Comparison of ENCODE assay signal across 20 cellular contexts in genomic region chr14:103195828-103196615, GRCh38.
DNase-seq lines count a peak whose midpoint lies in the region; ATAC-seq, FAIRE-seq and TF ChIP-seq lines count a peak whose summit lies in the region.
"Had no signal": no experiment of that assay in that cellular context is flagged by ENCODE, and none has a peak within 500 bp of the region (broad histone marks: within the 10 kb centered on the region; RNA-seq: fewer than 3 reads in every experiment).

No MANE protein-coding gene starts in this region.

- ATAC-seq in K562, result no peak
- ATAC-seq: PC-3 had no signal

- TF ChIP-seq RAD21 in K562 (CRISPR knock-in tag; conservative IDR thresholded peaks at IDR 0.05 in 1 of 2, IDR thresholded peaks at IDR 0.05 in 1 of 2), result no peak

- no TSS peak for BruUV-seq in K562 (replicated peaks; lab: Mats Ljungman, UMichigan)

- H3K9me1 ChIP-seq in K562 (ENCODE audit: control insufficient read depth, insufficient read depth, low read length), result no peaks in the 10 kb centered on the region

- no peak overlapping the region for H3K27ac Mint-ChIP-seq in neural progenitor cell
- H3K27ac Mint-ChIP-seq: CD14-positive monocyte had no signal

- peaks cover 7% of the 10 kb centered on the region for H3K27me3 Mint-ChIP-seq in neural progenitor cell (ENCODE audit: insufficient read depth, low read depth)

- CTCF ChIA-PET in K562 (lab: Yijun Ruan, JAX; ENCODE audit: low intra/inter-chr PET ratio), result no interaction called here

- intact Hi-C loops in K562 (cut with micrococcal nuclease) (no loop called here), uterus (cut with DNase I; ENCODE audit: low total_unique reads) (no loop called here)

- 0 out of 2 replicates have a peak, but pooled peaks cover 2% of the 10 kb centered on the region for H3K9me3 ChIP-seq in K562 (replicated peaks; ENCODE audit: control insufficient read depth, insufficient read depth, low read depth, low read length)
- no peaks in the 10 kb centered on the region for H3K9me3 ChIP-seq in neural progenitor cell (ENCODE audit: low read depth)
- no peaks in the 10 kb centered on the region for H3K9me3 ChIP-seq in uterus
- H3K9me3 ChIP-seq: SK-N-SH had no signal

- H3K27ac ChIP-seq in K562 (ENCODE audit: extremely low read depth, low read depth, low read length) (no peak overlapping the region), neural progenitor cell (no peak overlapping the region), uterus (peak overlapping the region; percentile 86 to 96)

- no peaks in the 10 kb centered on the region for H3K4me1 Mint-ChIP-seq in neural progenitor cell

- TF ChIP-seq EP300 in K562 (IDR thresholded peaks at IDR 0.05; ENCODE audit: low read length), result no peak

- H2AFZ ChIP-seq in K562 (ENCODE audit: low read depth, low read length) (peak overlapping the region; percentile 70), neural progenitor cell (replicated peaks) (no peak overlapping the region)

- TF ChIP-seq CTCF in K562 (IDR thresholded peaks at IDR 0.05 in 2 of 3, conservative IDR thresholded peaks at IDR 0.05 in 1 of 3; ENCODE audit: insufficient read depth in 2 of 3, low read depth in 1 of 3, low read length in 3 of 3) (no peak), neural progenitor cell (IDR thresholded peaks at IDR 0.05) (no peak), uterus (IDR thresholded peaks at IDR 0.05) (no peak)

- DNase-seq in K562 (ENCODE audit: extremely low read depth in 1 of 4, low spot score in 3 of 4) (no peak), islet precursor cell (peak; percentile 42), neural progenitor cell (ENCODE audit: low spot score) (no peak), uterus (no peak), dedifferentiated amniotic fluid mesenchymal stem cell (ENCODE audit: extremely low spot score) (no peak), SW 1271 (lab: John Stamatoyannopoulos, UW) (no peak), 8988T (no peak)
- DNase-seq: COR-L47, GDM1, KG1, NCI-H1417, NCI-H187, NCI-H2107, NCI-H510A treated with DMSO at 0.1 percent for 48 hours, PC-3, RPMI8226, SHP77 treated with DMSO at 0.1 percent for 48 hours, SK-N-SH had no signal

- H3K4me1 ChIP-seq in K562 (replicated peaks in 1 of 2; ENCODE audit: control insufficient read depth in 2 of 2, insufficient read depth in 2 of 2, low read length in 2 of 2) (peaks cover 2 to 8% of the 10 kb centered on the region in 2 experiments; a peak in 3 of 5 replicates), neural progenitor cell (peaks cover 2% of the 10 kb centered on the region), uterus (peaks cover 6 to 14% of the 10 kb centered on the region in 2 donors)

- no peak overlapping the region for H3K4me2 ChIP-seq in K562 (ENCODE audit: insufficient read depth, low read length)
- H3K4me2 ChIP-seq in neural progenitor cell, result no peak overlapping the region
- H3K4me2 ChIP-seq: SK-N-SH had no signal

- H3K27me3 ChIP-seq in K562 (ENCODE audit: control insufficient read depth in 2 of 2, insufficient read depth in 2 of 2, low read length in 2 of 2), result no peaks in the 10 kb centered on the region
- H3K27me3 ChIP-seq in neural progenitor cell, result no peaks in the 10 kb centered on the region
- no peaks in the 10 kb centered on the region for H3K27me3 ChIP-seq in uterus

- H3K79me2 ChIP-seq in K562 (ENCODE audit: control insufficient read depth, insufficient read depth, low read length) (no peaks in the 10 kb centered on the region), neural progenitor cell (ENCODE audit: low read depth) (no peaks in the 10 kb centered on the region)

- H3K36me3 Mint-ChIP-seq in neural progenitor cell, result no peaks in the 10 kb centered on the region
- H3K36me3 Mint-ChIP-seq: CD14-positive monocyte had no signal

- H3K9me3 Mint-ChIP-seq in neural progenitor cell, result peaks cover 5% of the 10 kb centered on the region

- POLR2A ChIA-PET in K562 (lab: Yijun Ruan, JAX), result no interaction called here

- no peak for FAIRE-seq in K562 (lab: Jason Lieb, UNC)
- FAIRE-seq: H1 had no signal

- H4K20me1 ChIP-seq in K562 (replicated peaks; ENCODE audit: control insufficient read depth, insufficient read depth, low read length) (no peaks in the 10 kb centered on the region), neural progenitor cell (ENCODE audit: low read depth) (no peaks in the 10 kb centered on the region)

- TF ChIP-seq POLR2A in K562 (conservative IDR thresholded peaks at IDR 0.05), result no peak
- TF ChIP-seq POLR2A in uterus (IDR thresholded peaks at IDR 0.05), result no peak

- H3K4me3 Mint-ChIP-seq in neural progenitor cell, result peak overlapping the region; percentile 50
- H3K4me3 Mint-ChIP-seq: CD14-positive monocyte had no signal

- no peak overlapping the region for H3K9ac ChIP-seq in K562 (ENCODE audit: insufficient read depth in 1 of 2, low read depth in 2 of 2, low read length in 2 of 2)
- no peak overlapping the region for H3K9ac ChIP-seq in neural progenitor cell
- H3K9ac ChIP-seq: SK-N-SH had no signal

- H3F3A ChIP-seq in neural progenitor cell (ENCODE audit: low read depth), result no peaks in the 10 kb centered on the region

- H3K36me3 ChIP-seq in K562 (ENCODE audit: control insufficient read depth, insufficient read depth, low read length) (no peaks in the 10 kb centered on the region), neural progenitor cell (no peaks in the 10 kb centered on the region), uterus (no peaks in the 10 kb centered on the region)

- 37% methylated on average over 18 of the region's 22 CpGs for WGBS in K562 (ENCODE audit: insufficient coverage, low coverage, missing lambda C conversion rate)

- in situ Hi-C loops in K562 (cut with MboI), result no loop called here

- no peak overlapping the region for H3K4me3 ChIP-seq in K562
- H3K4me3 ChIP-seq in neural progenitor cell, result no peak overlapping the region
- H3K4me3 ChIP-seq in uterus, result no peak overlapping the region

TF ChIP-seq in K562, 482 proteins besides CTCF, POLR2A, EP300 and RAD21:
- TF ChIP-seq PHTF2 (CRISPR knock-in tag; IDR thresholded peaks at IDR 0.05) (no peak), CLOCK (CRISPR knock-in tag; IDR thresholded peaks at IDR 0.05; ENCODE audit: borderline replicate concordance) (no peak), ATF3 (IDR thresholded peaks at IDR 0.05) (peak; percentile 33; the same call in 1 of the 2 replicates), ATF3 (CRISPR knock-in tag; conservative IDR thresholded peaks at IDR 0.05) (no peak)

Comparison
In these comparisons a context has a peak if more than half of its experiments do, and no peak if none do; other contexts are left out.
1. H3K27ac ChIP-seq: peak in uterus (2 of 2); none in K562 (single experiment) and neural progenitor cell (single experiment).